ENCODE assay signal across 8 cellular contexts in genomic region chr9:33424492-33424891, GRCh38. TPM values are rescaled to one million over a fixed set of nuclear protein-coding genes. Genes with fewer than 3 reads are reported as not detected.
A peak's percentile ranks its signal among the peaks of the same experiment; 100 is the strongest.
DNase-seq lines count a peak whose midpoint lies in the region; ATAC-seq, FAIRE-seq and TF ChIP-seq lines count a peak whose summit lies in the region.
"Not testable (repeated sequence)": the region's sequence is repeated elsewhere in the genome, so short reads cannot be mapped to it uniquely, and the experiment has no call there.
"Had no signal": no experiment of that assay in that cellular context is flagged by ENCODE, and none has a peak within 500 bp of the region (broad histone marks: within the 10 kb centered on the region; RNA-seq: fewer than 3 reads in every experiment).

No MANE protein-coding gene starts in this region.

- H3K9ac ChIP-seq in PC-3 (ENCODE audit: low read length); K562 (ENCODE audit: insufficient read depth in 1 of 2, low read depth in 2 of 2, low read length in 2 of 2); HepG2 (ENCODE audit: insufficient read depth, low read depth, low read length): not testable (repeated sequence)

- TF ChIP-seq RAD21 in A549 (conservative IDR thresholded peaks at IDR 0.05 in 1 of 2, IDR thresholded peaks at IDR 0.05 in 1 of 2); K562 (CRISPR knock-in tag; conservative IDR thresholded peaks at IDR 0.05 in 1 of 2, IDR thresholded peaks at IDR 0.05 in 1 of 2); HepG2 (CRISPR knock-in tag; IDR thresholded peaks at IDR 0.05): not testable (repeated sequence)

- in situ Hi-C loops in K562 (cut with MboI); HepG2 (cut with HindIII; ENCODE audit: extremely low pct_ligation_motif_present, low pct_unique_long_range_greater_than_20kb): not testable (repeated sequence)

- H3K9me3 ChIP-seq in A549; PC-3 (ENCODE audit: low read length); K562 (replicated peaks; ENCODE audit: control insufficient read depth, insufficient read depth, low read depth, low read length); HepG2 (ENCODE audit: low read length): not testable (repeated sequence)

- H2AFZ ChIP-seq in PC-3 (ENCODE audit: low read length); K562 (ENCODE audit: low read depth, low read length); HepG2 (ENCODE audit: low read length): not testable (repeated sequence)

- DNase-seq in A549 (ENCODE audit: low read depth in 1 of 2, low spot score in 1 of 2); PC-3; K562 (ENCODE audit: extremely low read depth in 1 of 4, low spot score in 3 of 4); HepG2 (ENCODE audit: low spot score): not testable (repeated sequence)

- H3K9me1 ChIP-seq in K562 (ENCODE audit: control insufficient read depth, insufficient read depth, low read length) = not testable (repeated sequence)

- not testable (repeated sequence) for TF ChIP-seq EP300 in A549 (IDR thresholded peaks at IDR 0.05); K562 (IDR thresholded peaks at IDR 0.05; ENCODE audit: low read length); HepG2 (IDR thresholded peaks at IDR 0.05; ENCODE audit: low read depth in 2 of 2, low read length in 2 of 2); HepG2 (CRISPR knock-in tag; IDR thresholded peaks at IDR 0.05; ENCODE audit: borderline replicate concordance)

- H3K27me3 ChIP-seq in PC-3 (ENCODE audit: low read length); K562 (ENCODE audit: control insufficient read depth in 2 of 2, insufficient read depth in 2 of 2, low read length in 2 of 2): not testable (repeated sequence)
- H3K27me3 ChIP-seq in HepG2 (ENCODE audit: control insufficient read depth in 1 of 2, insufficient read depth in 2 of 2, low read length in 2 of 2) = peaks cover 0 to 23% of the 10 kb centered on the region in 2 experiments; a peak in 3 of 5 replicates

- H3K9me2 ChIP-seq in PC-3 (replicated peaks; ENCODE audit: low read length) = not testable (repeated sequence)

- H3K4me3 ChIP-seq in A549; PC-3 (ENCODE audit: low read length); K562; HepG2 (replicated peaks in 1 of 3; ENCODE audit: insufficient read depth in 1 of 3, low read depth in 2 of 3, low read length in 3 of 3): not testable (repeated sequence)

- not testable (repeated sequence) for TF ChIP-seq CTCF in A549 (IDR thresholded peaks at IDR 0.05); PC-3 (conservative IDR thresholded peaks at IDR 0.05; ENCODE audit: low read depth, low read length); VCaP (conservative IDR thresholded peaks at IDR 0.05); K562 (IDR thresholded peaks at IDR 0.05 in 2 of 3, conservative IDR thresholded peaks at IDR 0.05 in 1 of 3; ENCODE audit: insufficient read depth in 2 of 3, low read depth in 1 of 3, low read length in 3 of 3); HepG2 (CRISPR knock-in tag; IDR thresholded peaks at IDR 0.05)

- peaks cover 21% of the 10 kb centered on the region; the same call in 2 of the 3 replicates for H3K4me1 ChIP-seq in A549
- H3K4me1 ChIP-seq in PC-3 (ENCODE audit: insufficient read depth, low read length) = peaks cover 21% of the 10 kb centered on the region
- H3K4me1 ChIP-seq in K562 (replicated peaks in 1 of 2; ENCODE audit: control insufficient read depth in 2 of 2, insufficient read depth in 2 of 2, low read length in 2 of 2) = peaks cover 11 to 14% of the 10 kb centered on the region in 2 experiments; a peak in 4 of 5 replicates
- H3K4me1 ChIP-seq in HepG2 (ENCODE audit: insufficient read depth, low read length) = peaks cover 42% of the 10 kb centered on the region

- not testable (repeated sequence) for H3F3A ChIP-seq in PC-3 (ENCODE audit: low read length, unreplicated experiment)

- intact Hi-C loops in PC-3 (cut with micrococcal nuclease); K562 (cut with micrococcal nuclease); HepG2 (cut with micrococcal nuclease; ENCODE audit: unreplicated experiment): not testable (repeated sequence)

- H3K4me2 ChIP-seq in A549 = peak overlapping the region; percentile 56; the same call in 1 of the 3 replicates
- H3K4me2 ChIP-seq in PC-3 (ENCODE audit: low read length); K562 (ENCODE audit: insufficient read depth, low read length); HepG2 (ENCODE audit: low read depth, low read length): not testable (repeated sequence)

- TF ChIP-seq POLR2A in A549 (IDR thresholded peaks at IDR 0.05; ENCODE audit: low read length); K562 (conservative IDR thresholded peaks at IDR 0.05); HepG2 (IDR thresholded peaks at IDR 0.05; ENCODE audit: insufficient read depth in 1 of 2, low read depth in 2 of 2, low read length in 2 of 2): not testable (repeated sequence)

- H3K36me3 ChIP-seq in PC-3 (ENCODE audit: low read depth, low read length); K562 (ENCODE audit: control insufficient read depth, insufficient read depth, low read length); HepG2 (replicated peaks in 1 of 2; ENCODE audit: control insufficient read depth in 1 of 2, insufficient read depth in 2 of 2, low read length in 2 of 2): not testable (repeated sequence)

- FAIRE-seq in A549 (lab: Jason Lieb, UNC); K562 (lab: Jason Lieb, UNC); HepG2 (lab: Jason Lieb, UNC): not testable (repeated sequence)

- H3K27ac ChIP-seq in A549 (peak overlapping the region in 1 of 2 experiments; percentile 24; a peak in 1 of 6 replicates), PC-3 (ENCODE audit: low read length) (peak overlapping the region; percentile 68; the same call in 1 of the 2 replicates), VCaP (peak overlapping the region; percentile 28; the same call in 1 of the 2 replicates)
- not testable (repeated sequence) for H3K27ac ChIP-seq in K562 (ENCODE audit: extremely low read depth, low read depth, low read length); HepG2 (ENCODE audit: extremely low read length, insufficient read depth, low read length)

- WGBS in A549 (ENCODE audit: missing lambda C conversion rate) = 89% methylated on average over 6 of the region's 6 CpGs
- WGBS in K562 (ENCODE audit: insufficient coverage, low coverage, missing lambda C conversion rate) = 75% methylated on average over 1 of the region's 6 CpGs
- 90% methylated on average over 6 of the region's 6 CpGs for WGBS in HepG2 (ENCODE audit: low lambda C conversion rate)

- H3K79me2 ChIP-seq in PC-3 (ENCODE audit: low read length); K562 (ENCODE audit: control insufficient read depth, insufficient read depth, low read length); HepG2 (ENCODE audit: insufficient read depth, low read length): not testable (repeated sequence)

- H4K20me1 ChIP-seq in PC-3 (ENCODE audit: low read length); K562 (replicated peaks; ENCODE audit: control insufficient read depth, insufficient read depth, low read length); HepG2 (ENCODE audit: insufficient read depth, low read length): not testable (repeated sequence)

- ATAC-seq in A549, PC-3, K562, HepG2: not testable (repeated sequence)

- POLR2A ChIA-PET in A549 (lab: Yijun Ruan, JAX); PC-3 (lab: Charles Lee; ENCODE audit: unreplicated experiment); K562 (lab: Yijun Ruan, JAX): not testable (repeated sequence)
- POLR2A ChIA-PET in HepG2 (lab: Yijun Ruan, JAX) = interaction anchor here (1.6 kb wide), 1 partner anchor 23 kb away, joined by 3 read pairs; the partner anchor contains the start of gene AQP3

- not testable (repeated sequence) for BruUV-seq in PC-3 (replicated peaks; lab: Mats Ljungman, UMichigan); K562 (replicated peaks; lab: Mats Ljungman, UMichigan); HepG2 (replicated peaks; lab: Mats Ljungman, UMichigan)

- CTCF ChIA-PET in A549 (lab: Yijun Ruan, JAX) = interaction anchor here (1.1 to 5.4 kb wide), 3 partner anchors 9 to 43 kb away, joined by 3 to 21 read pairs (median 3); no protein-coding TSS in a partner anchor
- CTCF ChIA-PET in PC-3 (lab: Charles Lee); K562 (lab: Yijun Ruan, JAX; ENCODE audit: low intra/inter-chr PET ratio); HepG2 (lab: Yijun Ruan, JAX; ENCODE audit: low intra/inter-chr PET ratio, low total read pairs): not testable (repeated sequence)

RNA-seq across cellular contexts. Expression of gene AQP7, which starts 22.1 kb away (rescaled TPM):
- polyA plus RNA-seq in A549 (2011; rRNA removed) (1.1 and 1.2 TPM in 2 replicates), A549 (2017; fragmentation: RNase III; extraction: RNeasy Plus Mini Kit Qiagen cat#74134 plus additional on column Dnase treatment) (0.39 to 0.69 TPM (median 0.61 TPM) in 3 replicates), K562 (2011; rRNA removed) (0.50 and 0.53 TPM in 2 replicates), K562 (2014; fragmentation: Illumina TruSeq; extraction: Trizol) (0.07 and 0.15 TPM in 2 replicates), K562 (2014; fragmentation: Nextera tagmentation; extraction: Ambion mirVana) (under 1 TPM in 1 of 2 experiments, not detected in 1; 0.11 TPM), K562 (2014; rRNA removed) (0.04 and 0.46 TPM in 2 replicates), HepG2 (2011; rRNA removed) (2.1 and 5.6 TPM in 2 replicates)
- 0.32 and 0.39 TPM in 2 replicates for polyA plus RNA-seq in A549 (2012; cell fraction: cytosol; rRNA removed)
- polyA plus RNA-seq in A549 (2012; cell fraction: nucleus; rRNA removed) = 1.4 and 1.6 TPM in 2 replicates
- polyA minus RNA-seq in A549 (2011; rRNA and poly(A)+ RNA removed) = 2.4 and 4.0 TPM in 2 replicates
- total RNA-seq in PC-3 (2014; rRNA removed) (not detected in 2 replicates), K562 (2014; rRNA removed) (not detected in 2 replicates), K562 (2014; rRNA removed; fragmentation: Illumina TruSeq; extraction: Trizol) (0.06 TPM in 1 of 2 replicates, not detected in the other), K562 (2015; rRNA removed; fragmentation: Illumina TruSeq; extraction: Trizol) (not detected in 2 replicates), K562 (2021) (0.04 and 0.13 TPM in 2 replicates), HepG2 (2016; rRNA removed; fragmentation: Illumina TruSeq; extraction: Trizol) (0.58 and 1.9 TPM in 2 replicates)
- 0.70 and 1.6 TPM in 2 replicates for total RNA-seq in K562 (2011; cell fraction: chromatin; rRNA removed; ENCODE audit: low replicate concordance)
- total RNA-seq in K562 (2011; cell fraction: nucleolus; rRNA removed) = 0.50 and 1.3 TPM in 2 replicates
- total RNA-seq in K562 (2011; cell fraction: nucleoplasm; rRNA removed) = 1.3 and 2.0 TPM in 2 replicates
- 0.25 and 1.5 TPM in 2 replicates for polyA plus RNA-seq in K562 (2011; cell fraction: cytosol; rRNA removed)
- 1.5 and 1.9 TPM in 2 replicates for polyA plus RNA-seq in K562 (2011; cell fraction: nucleus; rRNA removed)
- polyA plus RNA-seq in K562 (2012) = 0.17 and 0.66 TPM in 2 replicates
- polyA minus RNA-seq in K562 (2011; rRNA and poly(A)+ RNA removed) = 0.18 and 0.81 TPM in 2 replicates
- polyA minus RNA-seq in K562 (2011; cell fraction: cytosol; rRNA and poly(A)+ RNA removed) = not detected in 2 replicates
- 0.22 TPM in 1 of 2 replicates, not detected in the other for polyA minus RNA-seq in K562 (2011; cell fraction: nucleus; rRNA and poly(A)+ RNA removed)
- 0.71 and 0.81 TPM in 2 replicates for total RNA-seq in HepG2 (2016; cell fraction: cytosol; rRNA removed; fragmentation: Illumina TruSeq; extraction: Trizol; ENCODE audit: low read depth)
- total RNA-seq in HepG2 (2016; cell fraction: insoluble cytoplasmic fraction; rRNA removed; fragmentation: Illumina TruSeq; extraction: Trizol) = 1.0 and 1.6 TPM in 2 replicates
- 0.74 and 0.86 TPM in 2 replicates for total RNA-seq in HepG2 (2016; cell fraction: membrane; rRNA removed; fragmentation: Illumina TruSeq; extraction: Trizol)
- total RNA-seq in HepG2 (2016; cell fraction: nucleus; rRNA removed; fragmentation: Illumina TruSeq; extraction: Trizol) = 2.8 and 3.0 TPM in 2 replicates
- 2.7 and 3.2 TPM in 2 replicates for polyA plus RNA-seq in HepG2 (2011; cell fraction: cytosol; rRNA removed)
- polyA plus RNA-seq in HepG2 (2011; cell fraction: nucleus; rRNA removed) = 24.1 and 31.8 TPM in 2 replicates
- 7.9 and 9.8 TPM in 2 replicates for polyA plus RNA-seq in HepG2 (2012)
- 0.60 and 0.85 TPM in 2 replicates for polyA plus RNA-seq in HepG2 (2016; cell fraction: cytosol; fragmentation: Illumina TruSeq; extraction: Trizol; ENCODE audit: low read depth)
- 0.82 and 1.2 TPM in 2 replicates for polyA plus RNA-seq in HepG2 (2016; cell fraction: insoluble cytoplasmic fraction; fragmentation: Illumina TruSeq; extraction: Trizol; ENCODE audit: low read depth)
- 1.2 and 1.7 TPM in 2 replicates for polyA plus RNA-seq in HepG2 (2016; cell fraction: membrane; fragmentation: Illumina TruSeq; extraction: Trizol; ENCODE audit: low read depth)
- polyA plus RNA-seq in HepG2 (2016; cell fraction: nucleus; fragmentation: Illumina TruSeq; extraction: Trizol; ENCODE audit: insufficient read depth, low read depth) = 7.8 and 9.5 TPM in 2 replicates
- 1.9 and 6.0 TPM in 2 replicates for polyA minus RNA-seq in HepG2 (2011; rRNA and poly(A)+ RNA removed; ENCODE audit: low replicate concordance)
- polyA minus RNA-seq in HepG2 (2011; cell fraction: cytosol; rRNA and poly(A)+ RNA removed) = 1.2 and 1.5 TPM in 2 replicates
- 6.2 and 6.6 TPM in 2 replicates for polyA minus RNA-seq in HepG2 (2011; cell fraction: nucleus; rRNA and poly(A)+ RNA removed)
- total RNA-seq: A172; A673; CD8-positive, alpha-beta T cell had no signal

RNA-seq across cellular contexts. Expression of gene AQP3, which starts 22.9 kb away (rescaled TPM):
- 18.8 and 21.7 TPM in 2 replicates for polyA plus RNA-seq in A549 (2011; rRNA removed)
- 5.7 and 8.1 TPM in 2 replicates for polyA plus RNA-seq in A549 (2012; cell fraction: cytosol; rRNA removed)
- polyA plus RNA-seq in A549 (2012; cell fraction: nucleus; rRNA removed) = 7.2 and 8.9 TPM in 2 replicates
- polyA plus RNA-seq in A549 (2017; fragmentation: RNase III; extraction: RNeasy Plus Mini Kit Qiagen cat#74134 plus additional on column Dnase treatment) = 5.4 to 7.2 TPM (median 6.2 TPM) in 3 replicates
- polyA minus RNA-seq in A549 (2011; rRNA and poly(A)+ RNA removed) = 18.5 and 20.7 TPM in 2 replicates
- 5.1 and 9.6 TPM in 2 replicates for total RNA-seq in PC-3 (2014; rRNA removed)
- 13.3 and 46.7 TPM in 2 replicates for total RNA-seq in K562 (2011; cell fraction: chromatin; rRNA removed; ENCODE audit: low replicate concordance)
- total RNA-seq in K562 (2011; cell fraction: nucleolus; rRNA removed) = 57.8 and 76.0 TPM in 2 replicates
- total RNA-seq in K562 (2011; cell fraction: nucleoplasm; rRNA removed) = 30.8 and 35.2 TPM in 2 replicates
- total RNA-seq in K562 (2014; rRNA removed) = 17.6 and 26.9 TPM in 2 replicates
- 11.1 and 12.8 TPM in 2 replicates for total RNA-seq in K562 (2014; rRNA removed; fragmentation: Illumina TruSeq; extraction: Trizol)
- 13.3 and 15.1 TPM in 2 replicates for total RNA-seq in K562 (2015; rRNA removed; fragmentation: Illumina TruSeq; extraction: Trizol)
- 25.5 and 27.1 TPM in 2 replicates for total RNA-seq in K562 (2021)
- 25.8 and 31.5 TPM in 2 replicates for polyA plus RNA-seq in K562 (2011; rRNA removed)
- 51.7 and 150 TPM in 2 replicates for polyA plus RNA-seq in K562 (2011; cell fraction: cytosol; rRNA removed)
- 29.5 and 64.4 TPM in 2 replicates for polyA plus RNA-seq in K562 (2011; cell fraction: nucleus; rRNA removed)
- 11.3 and 35.0 TPM in 2 replicates for polyA plus RNA-seq in K562 (2012)
- polyA plus RNA-seq in K562 (2014; fragmentation: Illumina TruSeq; extraction: Trizol) = 25.0 and 30.0 TPM in 2 replicates
- 1 to 10 TPM; 4.2 to 6.0 TPM for polyA plus RNA-seq in K562 (2014; fragmentation: Nextera tagmentation; extraction: Ambion mirVana)
- 25.3 and 29.9 TPM in 2 replicates for polyA plus RNA-seq in K562 (2014; rRNA removed)
- polyA minus RNA-seq in K562 (2011; rRNA and poly(A)+ RNA removed) = 12.9 and 30.5 TPM in 2 replicates
- 34.6 and 39.6 TPM in 2 replicates for polyA minus RNA-seq in K562 (2011; cell fraction: cytosol; rRNA and poly(A)+ RNA removed)
- polyA minus RNA-seq in K562 (2011; cell fraction: nucleus; rRNA and poly(A)+ RNA removed) = 6.3 and 7.5 TPM in 2 replicates
- total RNA-seq in HepG2 (2016; rRNA removed; fragmentation: Illumina TruSeq; extraction: Trizol) = 0.87 and 1.4 TPM in 2 replicates
- total RNA-seq in HepG2 (2016; cell fraction: cytosol; rRNA removed; fragmentation: Illumina TruSeq; extraction: Trizol; ENCODE audit: low read depth) = 0.30 and 0.62 TPM in 2 replicates
- total RNA-seq in HepG2 (2016; cell fraction: insoluble cytoplasmic fraction; rRNA removed; fragmentation: Illumina TruSeq; extraction: Trizol) = 0.73 and 1.5 TPM in 2 replicates
- 0.65 and 0.99 TPM in 2 replicates for total RNA-seq in HepG2 (2016; cell fraction: membrane; rRNA removed; fragmentation: Illumina TruSeq; extraction: Trizol)
- total RNA-seq in HepG2 (2016; cell fraction: nucleus; rRNA removed; fragmentation: Illumina TruSeq; extraction: Trizol) = 1.2 and 1.3 TPM in 2 replicates
- 5.5 and 12.2 TPM in 2 replicates for polyA plus RNA-seq in HepG2 (2011; rRNA removed)
- polyA plus RNA-seq in HepG2 (2011; cell fraction: cytosol; rRNA removed) = 7.3 and 9.8 TPM in 2 replicates
- 8.4 and 11.9 TPM in 2 replicates for polyA plus RNA-seq in HepG2 (2011; cell fraction: nucleus; rRNA removed)
- 14.8 and 18.2 TPM in 2 replicates for polyA plus RNA-seq in HepG2 (2012)
- polyA plus RNA-seq in HepG2 (2016; cell fraction: cytosol; fragmentation: Illumina TruSeq; extraction: Trizol; ENCODE audit: low read depth) = 0.33 and 0.46 TPM in 2 replicates
- 0.59 and 0.63 TPM in 2 replicates for polyA plus RNA-seq in HepG2 (2016; cell fraction: insoluble cytoplasmic fraction; fragmentation: Illumina TruSeq; extraction: Trizol; ENCODE audit: low read depth)
- polyA plus RNA-seq in HepG2 (2016; cell fraction: membrane; fragmentation: Illumina TruSeq; extraction: Trizol; ENCODE audit: low read depth) = 0.94 and 1.2 TPM in 2 replicates
- polyA plus RNA-seq in HepG2 (2016; cell fraction: nucleus; fragmentation: Illumina TruSeq; extraction: Trizol; ENCODE audit: insufficient read depth, low read depth) = 1.4 and 2.5 TPM in 2 replicates
- polyA minus RNA-seq in HepG2 (2011; rRNA and poly(A)+ RNA removed; ENCODE audit: low replicate concordance) = 6.2 and 648 TPM in 2 replicates
- 4.7 and 6.3 TPM in 2 replicates for polyA minus RNA-seq in HepG2 (2011; cell fraction: cytosol; rRNA and poly(A)+ RNA removed)
- polyA minus RNA-seq in HepG2 (2011; cell fraction: nucleus; rRNA and poly(A)+ RNA removed) = 2.0 and 2.7 TPM in 2 replicates

RNA-seq across cellular contexts. Expression of gene NOL6, which starts 49.2 kb away (rescaled TPM):
- polyA plus RNA-seq in A549 (2011; rRNA removed) (49.5 and 56.6 TPM in 2 replicates), A549 (2017; fragmentation: RNase III; extraction: RNeasy Plus Mini Kit Qiagen cat#74134 plus additional on column Dnase treatment) (52.0 to 56.2 TPM (median 52.8 TPM) in 3 replicates), K562 (2011; rRNA removed) (23.5 and 42.1 TPM in 2 replicates), K562 (2014; fragmentation: Illumina TruSeq; extraction: Trizol) (49.9 and 51.2 TPM in 2 replicates), K562 (2014; fragmentation: Nextera tagmentation; extraction: Ambion mirVana) (1 to 10 TPM; 7.7 to 9.4 TPM), K562 (2014; rRNA removed) (33.5 and 35.0 TPM in 2 replicates), HepG2 (2011; rRNA removed) (17.0 and 23.0 TPM in 2 replicates)
- 61.8 and 73.6 TPM in 2 replicates for polyA plus RNA-seq in A549 (2012; cell fraction: cytosol; rRNA removed)
- polyA plus RNA-seq in A549 (2012; cell fraction: nucleus; rRNA removed) = 106 and 132 TPM in 2 replicates
- polyA minus RNA-seq in A549 (2011; rRNA and poly(A)+ RNA removed) = 74.8 and 80.7 TPM in 2 replicates
- total RNA-seq in PC-3 (2014; rRNA removed) (35.9 and 55.2 TPM in 2 replicates), K562 (2014; rRNA removed) (23.0 and 37.0 TPM in 2 replicates), K562 (2014; rRNA removed; fragmentation: Illumina TruSeq; extraction: Trizol) (23.0 and 27.0 TPM in 2 replicates), K562 (2015; rRNA removed; fragmentation: Illumina TruSeq; extraction: Trizol) (29.8 and 31.0 TPM in 2 replicates), K562 (2021) (58.9 and 61.1 TPM in 2 replicates), HepG2 (2016; rRNA removed; fragmentation: Illumina TruSeq; extraction: Trizol) (28.6 and 30.2 TPM in 2 replicates)
- 80.3 and 225 TPM in 2 replicates for total RNA-seq in K562 (2011; cell fraction: chromatin; rRNA removed; ENCODE audit: low replicate concordance)
- 122 and 123 TPM in 2 replicates for total RNA-seq in K562 (2011; cell fraction: nucleolus; rRNA removed)
- total RNA-seq in K562 (2011; cell fraction: nucleoplasm; rRNA removed) = 77.3 and 80.3 TPM in 2 replicates
- polyA plus RNA-seq in K562 (2011; cell fraction: cytosol; rRNA removed) = 21.5 and 30.8 TPM in 2 replicates
- 106 and 124 TPM in 2 replicates for polyA plus RNA-seq in K562 (2011; cell fraction: nucleus; rRNA removed)
- 25.7 and 37.3 TPM in 2 replicates for polyA plus RNA-seq in K562 (2012)
- 24.9 and 28.2 TPM in 2 replicates for polyA minus RNA-seq in K562 (2011; rRNA and poly(A)+ RNA removed)
- 21.5 and 28.5 TPM in 2 replicates for polyA minus RNA-seq in K562 (2011; cell fraction: cytosol; rRNA and poly(A)+ RNA removed)
- polyA minus RNA-seq in K562 (2011; cell fraction: nucleus; rRNA and poly(A)+ RNA removed) = 39.3 and 50.3 TPM in 2 replicates
- 2.8 and 3.9 TPM in 2 replicates for total RNA-seq in HepG2 (2016; cell fraction: cytosol; rRNA removed; fragmentation: Illumina TruSeq; extraction: Trizol; ENCODE audit: low read depth)
- total RNA-seq in HepG2 (2016; cell fraction: insoluble cytoplasmic fraction; rRNA removed; fragmentation: Illumina TruSeq; extraction: Trizol) = 22.1 and 31.4 TPM in 2 replicates
- total RNA-seq in HepG2 (2016; cell fraction: membrane; rRNA removed; fragmentation: Illumina TruSeq; extraction: Trizol) = 9.8 and 10.2 TPM in 2 replicates
- 23.4 and 29.5 TPM in 2 replicates for total RNA-seq in HepG2 (2016; cell fraction: nucleus; rRNA removed; fragmentation: Illumina TruSeq; extraction: Trizol)
- 9.7 and 9.8 TPM in 2 replicates for polyA plus RNA-seq in HepG2 (2011; cell fraction: cytosol; rRNA removed)
- polyA plus RNA-seq in HepG2 (2011; cell fraction: nucleus; rRNA removed) = 48.7 and 50.3 TPM in 2 replicates
- polyA plus RNA-seq in HepG2 (2012) = 14.2 and 17.1 TPM in 2 replicates
- polyA plus RNA-seq in HepG2 (2016; cell fraction: cytosol; fragmentation: Illumina TruSeq; extraction: Trizol; ENCODE audit: low read depth) = 2.5 and 2.9 TPM in 2 replicates
- 22.0 and 27.2 TPM in 2 replicates for polyA plus RNA-seq in HepG2 (2016; cell fraction: insoluble cytoplasmic fraction; fragmentation: Illumina TruSeq; extraction: Trizol; ENCODE audit: low read depth)
- polyA plus RNA-seq in HepG2 (2016; cell fraction: membrane; fragmentation: Illumina TruSeq; extraction: Trizol; ENCODE audit: low read depth) = 5.3 and 7.6 TPM in 2 replicates
- 49.3 and 51.6 TPM in 2 replicates for polyA plus RNA-seq in HepG2 (2016; cell fraction: nucleus; fragmentation: Illumina TruSeq; extraction: Trizol; ENCODE audit: insufficient read depth, low read depth)
- 38.5 and 95.8 TPM in 2 replicates for polyA minus RNA-seq in HepG2 (2011; rRNA and poly(A)+ RNA removed; ENCODE audit: low replicate concordance)
- polyA minus RNA-seq in HepG2 (2011; cell fraction: cytosol; rRNA and poly(A)+ RNA removed) = 10.8 and 11.3 TPM in 2 replicates
- 26.0 and 29.8 TPM in 2 replicates for polyA minus RNA-seq in HepG2 (2011; cell fraction: nucleus; rRNA and poly(A)+ RNA removed)
